8 cellular contexts compared by ENCODE assay signal in genomic region chr1:151058682-151059341, GRCh38. TPM values are rescaled to one million over a fixed set of nuclear protein-coding genes. Genes with fewer than 3 reads are reported as not detected.
DNase-seq lines count a peak whose midpoint lies in the region; ATAC-seq and TF ChIP-seq lines count a peak whose summit lies in the region.

No MANE protein-coding gene starts in this region.

- H3K4me3 ChIP-seq in dorsolateral prefrontal cortex (peak overlapping the region; percentile 62 to 99 (median 87)), mesodermal cell (ENCODE audit: extremely low read depth, insufficient read depth, low read length, poor library complexity, severe bottlenecking) (peak overlapping the region; percentile 98), upper lobe of right lung (peak overlapping the region; percentile 86)

- DNase-seq in Right ventricle myocardium superior, result peak; percentile 44
- no peak for DNase-seq in Right ventricle myocardium inferior (ENCODE audit: missing footprints)
- DNase-seq in OCI-M1 (lab: John Stamatoyannopoulos, UW), result peak; percentile 65
- DNase-seq in dorsolateral prefrontal cortex, result peak in 2 of 10 donors; percentile 6 to 46
- peak; percentile 91 for DNase-seq in upper lobe of right lung
- DNase-seq in stimulated activated CD4-positive, alpha-beta T cell treated with anti-CD3 and anti-CD28 coated beads, Interleukin-4, amount 100 ng/mL, for 1 hour, result no peak

- H3K9me3 ChIP-seq in mesodermal cell (ENCODE audit: control insufficient read depth, low read length) (no peaks in the 10 kb centered on the region), upper lobe of right lung (no peaks in the 10 kb centered on the region)

- no peaks in the 10 kb centered on the region for H3K27me3 ChIP-seq in dorsolateral prefrontal cortex
- no peaks in the 10 kb centered on the region for H3K27me3 ChIP-seq in upper lobe of right lung

- peaks cover 26% of the 10 kb centered on the region for H3K4me1 ChIP-seq in mesodermal cell (ENCODE audit: control insufficient read depth, insufficient read depth, low read length, poor library complexity, severe bottlenecking)
- peaks cover 37% of the 10 kb centered on the region for H3K4me1 ChIP-seq in upper lobe of right lung

- ATAC-seq in Right ventricle myocardium superior (ENCODE audit: poor library complexity), result peak; percentile 2
- ATAC-seq in Right ventricle myocardium inferior, result no peak
- ATAC-seq in upper lobe of right lung, result peak; percentile 56
- ATAC-seq in HG03139 (IDR thresholded peaks at IDR 0.05; ENCODE audit: unreplicated experiment), result no peak

- WGBS in mesodermal cell (ENCODE audit: insufficient coverage in 2 of 2), 2 experiments, result 0% methylated on average over 10 to 15 of the region's 18 CpGs

- H3K27ac ChIP-seq in dorsolateral prefrontal cortex, result peak overlapping the region; percentile 82 to 99 (median 96)
- peak overlapping the region; percentile 94 for H3K27ac ChIP-seq in mesodermal cell (ENCODE audit: low read depth, low read length, severe bottlenecking)
- peak overlapping the region; percentile 89 for H3K27ac ChIP-seq in upper lobe of right lung

- intact Hi-C loops in Right ventricle myocardium superior (cut with DNase I) (no loop called here), Right ventricle myocardium inferior (cut with DNase I) (loop anchor here (2.0 kb wide), 1 partner anchor 50 kb away; the partner anchor contains the start of gene PRUNE1), dorsolateral prefrontal cortex (cut with DNase I) (loop anchor here in 1 of 2 donors (5.0 kb wide), 2 partner anchors 52 to 88 kb away; partner anchors contain the start of genes MINDY1, PRUNE1 and SEMA6C), upper lobe of right lung (cut with DNase I) (no loop called here)

- TF ChIP-seq CTCF in dorsolateral prefrontal cortex (IDR thresholded peaks at IDR 0.05 in 54 of 56, conservative IDR thresholded peaks at IDR 0.05 in 2 of 56; ENCODE audit: low read depth in 1 of 56, partially characterized antibody in 56 of 56) (no peak), upper lobe of right lung (IDR thresholded peaks at IDR 0.05) (no peak)

- H3K36me3 ChIP-seq in mesodermal cell (ENCODE audit: control insufficient read depth, insufficient read depth, low read length) (peaks cover 63% of the 10 kb centered on the region), upper lobe of right lung (peaks cover 21% of the 10 kb centered on the region)

RNA-seq across cellular contexts. Expression of gene CDC42SE1, which starts 0.6 kb away (rescaled TPM):
- total RNA-seq in Right ventricle myocardium superior (24.3 TPM), Right ventricle myocardium inferior (28.0 TPM), dorsolateral prefrontal cortex (10 to 100 TPM; 46.3 to 92.3 (median 62.6) TPM), upper lobe of right lung (105 TPM)
- polyA plus RNA-seq in mesodermal cell (2013, experiment 1 of 2), result 92.9 TPM
- 82.5 TPM for polyA plus RNA-seq in mesodermal cell (2013, experiment 2 of 2)

RNA-seq across cellular contexts. Expression of gene MLLT11, which starts 1.4 kb away (rescaled TPM):
- total RNA-seq in Right ventricle myocardium superior (2.9 TPM), Right ventricle myocardium inferior (4.9 TPM), dorsolateral prefrontal cortex (100 to 1,000 TPM in 38 of 120 experiments, 10 to 100 TPM in 82; 27.7 to 125 (median 89.6) TPM), upper lobe of right lung (0.72 TPM)
- polyA plus RNA-seq in mesodermal cell (2013, experiment 1 of 2), result 98.2 TPM
- polyA plus RNA-seq in mesodermal cell (2013, experiment 2 of 2), result 89.4 TPM

RNA-seq across cellular contexts. Expression of gene C1orf56, which starts 11.3 kb away (rescaled TPM):
- total RNA-seq in Right ventricle myocardium superior, result 7.3 TPM
- total RNA-seq in Right ventricle myocardium inferior, result 6.6 TPM
- 10 to 100 TPM in 2 of 120 experiments, 1 to 10 TPM in 118; 1.8 to 11.6 (median 4.8) TPM for total RNA-seq in dorsolateral prefrontal cortex
- 4.2 TPM for polyA plus RNA-seq in mesodermal cell (2013, experiment 1 of 2)
- polyA plus RNA-seq in mesodermal cell (2013, experiment 2 of 2), result 3.9 TPM
- total RNA-seq in upper lobe of right lung, result 3.9 TPM

RNA-seq across cellular contexts. Expression of gene GABPB2, which starts 11.7 kb away (rescaled TPM):
- total RNA-seq in Right ventricle myocardium superior (9.5 TPM), Right ventricle myocardium inferior (8.4 TPM), dorsolateral prefrontal cortex (10 to 100 TPM; 11.6 to 37.2 (median 20.4) TPM), upper lobe of right lung (15.2 TPM)
- polyA plus RNA-seq in mesodermal cell (2013, experiment 1 of 2), result 1.6 TPM
- polyA plus RNA-seq in mesodermal cell (2013, experiment 2 of 2), result 2.7 TPM

RNA-seq across cellular contexts. Expression of gene BNIPL, which starts 22.4 kb away (rescaled TPM):
- 0.43 TPM for total RNA-seq in Right ventricle myocardium superior
- 0.30 TPM for total RNA-seq in Right ventricle myocardium inferior
- 1 to 10 TPM in 62 of 120 experiments, under 1 TPM in 58; 0.20 to 4.9 (median 1.1) TPM for total RNA-seq in dorsolateral prefrontal cortex
- 0.96 TPM for polyA plus RNA-seq in mesodermal cell (2013, experiment 1 of 2)
- 0.66 TPM for polyA plus RNA-seq in mesodermal cell (2013, experiment 2 of 2)
- 5.2 TPM for total RNA-seq in upper lobe of right lung

Comparison
In these comparisons a context has a peak if more than half of its experiments do, and no peak if none do; other contexts are left out.
1. ATAC-seq: peak in Right ventricle myocardium superior (single experiment) and upper lobe of right lung (single experiment); none in Right ventricle myocardium inferior (single experiment) and HG03139 (single experiment).
2. DNase-seq: peak in Right ventricle myocardium superior (single experiment), OCI-M1 (single experiment) and upper lobe of right lung (single experiment); none in Right ventricle myocardium inferior (single experiment) and stimulated activated CD4-positive, alpha-beta T cell treated with anti-CD3 and anti-CD28 coated beads, Interleukin-4, amount 100 ng/mL, for 1 hour (single experiment).
3. Peak in every context shown above with its lines, with median percentiles within 50 percentile points of each other: H3K27ac ChIP-seq and H3K4me3 ChIP-seq.